In genomic region chr1:213723187-213723586, GRCh38 we compare ENCODE assay signal across 26 cellular contexts.
"Had no signal": no experiment of that assay in that cellular context is flagged by ENCODE, and none has a peak within 500 bp of the region (broad histone marks: within the 10 kb centered on the region; RNA-seq: fewer than 3 reads in every experiment).

No MANE protein-coding gene starts in this region.

- H3K9me3 Mint-ChIP-seq: endodermal cell had no signal

- H3K36me3 Mint-ChIP-seq: naive B cell had no signal

- H3K4me3 Mint-ChIP-seq: endodermal cell, naive B cell, nephron progenitor cell had no signal

- H3K27ac ChIP-seq: coronary artery, heart left ventricle, neutrophil, psoas muscle, spleen, stomach, thoracic aorta, transverse colon had no signal

- H3K4me3 ChIP-seq: coronary artery, heart left ventricle, lung, psoas muscle, spleen, stomach, thoracic aorta, transverse colon had no signal

- FAIRE-seq: endothelial cell of umbilical vein, frontal cortex had no signal

- H3K4me1 ChIP-seq: psoas muscle had no signal

- DNase-seq: effector CD4-positive, alpha-beta T cell; endodermal cell; erythroblast; heart left ventricle; hypothalamus; left colon; left ventricle myocardium superior; mesenchymal stem cell; naive B cell; nephron progenitor cell; psoas muscle; retina; spleen; stimulated activated CD4-positive, alpha-beta T cell treated with anti-CD3 and anti-CD28 coated beads, Interleukin-15, amount 100 ng/mL, for 24 hours; stimulated activated CD4-positive, alpha-beta T cell treated with anti-CD3 and anti-CD28 coated beads, Interleukin-1b, Interleukin-23, amount 100 ng/mL, for 48 hours; stimulated activated naive CD4-positive, alpha-beta T cell; stomach; substantia nigra; transverse colon had no signal

- H3K27ac Mint-ChIP-seq: endodermal cell, naive B cell, nephron progenitor cell had no signal

- H3K36me3 ChIP-seq: heart left ventricle, neutrophil, spleen, stomach, thoracic aorta, transverse colon had no signal

- ATAC-seq: heart left ventricle, left colon, left ventricle myocardium superior, psoas muscle, sciatic nerve had no signal

- H3K27me3 Mint-ChIP-seq: naive B cell had no signal

- H3K27me3 ChIP-seq: heart left ventricle, neutrophil, spleen, stomach, transverse colon had no signal

- H3K9me3 ChIP-seq: heart left ventricle, neutrophil, psoas muscle, stomach, thoracic aorta, transverse colon had no signal
